In genomic region chr2:28454016-28454930, GRCh38 we compare ENCODE assay signal across 1 cellular context.
TF ChIP-seq lines count a peak whose summit lies in the region.

No MANE protein-coding gene starts in this region.

TF ChIP-seq in IMR-90, 13 proteins besides CTCF, POLR2A, EP300 and RAD21 (continued from another document):
- TF ChIP-seq MXI1 (IDR thresholded peaks at IDR 0.05; ENCODE audit: borderline replicate concordance, low read depth, low read length): no peak
- TF ChIP-seq FOS (IDR thresholded peaks at IDR 0.05; ENCODE audit: low read depth, low read length): no peak
- no peak for TF ChIP-seq RCOR1 (IDR thresholded peaks at IDR 0.05; ENCODE audit: insufficient replicate concordance, low read length)
- TF ChIP-seq CEBPB (IDR thresholded peaks at IDR 0.05; ENCODE audit: low read depth, low read length): no peak
- no peak for TF ChIP-seq RFX5 (IDR thresholded peaks at IDR 0.05; ENCODE audit: low read depth, low read length)
TF ChIP-seq in IMR-90: peak in this region for 0.
